15 cellular contexts compared by ENCODE assay signal in genomic region chr7:8781166-8781565, GRCh38.
DNase-seq lines count a peak whose midpoint lies in the region; ATAC-seq, FAIRE-seq and TF ChIP-seq lines count a peak whose summit lies in the region.
"Had no signal": no experiment of that assay in that cellular context is flagged by ENCODE, and none has a peak within 500 bp of the region (broad histone marks: within the 10 kb centered on the region; RNA-seq: fewer than 3 reads in every experiment).

No MANE protein-coding gene starts in this region.

- H3K4me3 Mint-ChIP-seq in activated CD4-positive, alpha-beta T cell treated with anti-CD3 and anti-CD28 coated beads for 36 hours, result no peak overlapping the region
- H3K4me3 Mint-ChIP-seq: CD4-positive, alpha-beta memory T cell; GM23338; IgD-negative memory B cell had no signal

- intact Hi-C loops in activated CD4-positive, alpha-beta T cell treated with anti-CD3 and anti-CD28 coated beads for 36 hours (cut with DNase I, micrococcal nuclease), result no loop called here

- H3K9me3 Mint-ChIP-seq in activated CD4-positive, alpha-beta T cell treated with anti-CD3 and anti-CD28 coated beads for 36 hours (ENCODE audit: low read depth), result peaks cover 7% of the 10 kb centered on the region
- H3K9me3 Mint-ChIP-seq: GM23338 had no signal

- POLR2A ChIA-PET in activated CD4-positive, alpha-beta T cell treated with anti-CD3 and anti-CD28 coated beads for 36 hours (lab: Charles Lee), result no interaction called here

- CTCF ChIA-PET in activated CD4-positive, alpha-beta T cell treated with anti-CD3 and anti-CD28 coated beads for 36 hours (lab: Charles Lee), result no interaction called here

- no peak for TF ChIP-seq CTCF in D721Med (IDR thresholded peaks at IDR 0.05; ENCODE audit: insufficient read depth, missing control alignments)

- TF ChIP-seq POLR2A in H54 (IDR thresholded peaks at IDR 0.05; ENCODE audit: low read depth, low read length), result no peak

- no peaks in the 10 kb centered on the region for H3K4me1 Mint-ChIP-seq in activated CD4-positive, alpha-beta T cell treated with anti-CD3 and anti-CD28 coated beads for 36 hours
- H3K4me1 Mint-ChIP-seq: CD4-positive, alpha-beta memory T cell; IgD-negative memory B cell had no signal

- in situ Hi-C loops in G401 (cut with HindIII; ENCODE audit: low sequenced_read_pairs), result no loop called here

- FAIRE-seq in H54 (lab: Jason Lieb, UNC) (peak; percentile 33), D721Med (lab: Jason Lieb, UNC) (no peak)
- FAIRE-seq: A549, GM12878, GM18507 had no signal

- no peak overlapping the region for H3K27ac Mint-ChIP-seq in activated CD4-positive, alpha-beta T cell treated with anti-CD3 and anti-CD28 coated beads for 36 hours
- H3K27ac Mint-ChIP-seq: CD4-positive, alpha-beta memory T cell; GM23338; IgD-negative memory B cell had no signal

- no peak for ATAC-seq in activated CD4-positive, alpha-beta T cell treated with anti-CD3 and anti-CD28 coated beads for 36 hours
- ATAC-seq: A549, GM12878, GM23338 had no signal

- no peaks in the 10 kb centered on the region for H3K27me3 Mint-ChIP-seq in activated CD4-positive, alpha-beta T cell treated with anti-CD3 and anti-CD28 coated beads for 36 hours
- H3K27me3 Mint-ChIP-seq: CD4-positive, alpha-beta memory T cell; IgD-negative memory B cell had no signal

- no peaks in the 10 kb centered on the region for H3K36me3 Mint-ChIP-seq in activated CD4-positive, alpha-beta T cell treated with anti-CD3 and anti-CD28 coated beads for 36 hours (ENCODE audit: low read depth)
- H3K36me3 Mint-ChIP-seq: CD4-positive, alpha-beta memory T cell; IgD-negative memory B cell had no signal

- DNase-seq in G401 (ENCODE audit: low spot score) (peak; percentile 68), H54 (ENCODE audit: insufficient read length, low spot score) (no peak), NCI-H446 (lab: John Stamatoyannopoulos, UW) (peak; percentile 48 to 68), cerebellum (ENCODE audit: low spot score) (peak; percentile 44), D721Med (ENCODE audit: insufficient read length, low spot score) (no peak)
- DNase-seq in activated CD4-positive, alpha-beta T cell treated with anti-CD3 and anti-CD28 coated beads for 36 hours, result no peak
- DNase-seq in activated CD4-positive, CD25-positive, alpha-beta regulatory T cell treated with anti-CD3 and anti-CD28 coated beads, Interleukin-2, amount 50 U/mL, for 72 hours, result no peak
- DNase-seq: BE2C; CD4-positive, alpha-beta memory T cell; DMS153 had no signal

Comparison
In these comparisons a context has a peak if more than half of its experiments do, and no peak if none do; other contexts are left out.
1. DNase-seq: peak in G401 (single experiment), NCI-H446 (2 of 2) and cerebellum (single experiment); none in H54 (single experiment), D721Med (single experiment), activated CD4-positive, alpha-beta T cell treated with anti-CD3 and anti-CD28 coated beads for 36 hours (single experiment) and activated CD4-positive, CD25-positive, alpha-beta regulatory T cell treated with anti-CD3 and anti-CD28 coated beads, Interleukin-2, amount 50 U/mL, for 72 hours (single experiment).